ENCODE assay signal across 8 cellular contexts in genomic region chr15:88454867-88455810, GRCh38. TPM values are rescaled to one million over a fixed set of nuclear protein-coding genes. Genes with fewer than 3 reads are reported as not detected.
A peak's percentile ranks its signal among the peaks of the same experiment; 100 is the strongest.
DNase-seq lines count a peak whose midpoint lies in the region; ATAC-seq and TF ChIP-seq lines count a peak whose summit lies in the region.

No MANE protein-coding gene starts in this region.

- H3K27ac ChIP-seq in CD8-positive, alpha-beta T cell (ENCODE audit: low read depth, low read length), result no peak overlapping the region

- peaks cover 21% of the 10 kb centered on the region for H3K36me3 ChIP-seq in CD8-positive, alpha-beta T cell (ENCODE audit: insufficient read depth, low read length)

- peaks cover 7% of the 10 kb centered on the region for H3K4me1 Mint-ChIP-seq in CD8-positive, alpha-beta T cell (ENCODE audit: low read depth)
- H3K4me1 Mint-ChIP-seq in endothelial cell (ENCODE audit: unreplicated experiment) (peaks cover 5% of the 10 kb centered on the region), type B pancreatic cell (ENCODE audit: unreplicated experiment) (peaks cover under 1% of the 10 kb centered on the region)

- CTCF ChIA-PET in CD8-positive, alpha-beta T cell (lab: Charles Lee), result interaction anchor here (0.9 to 2.8 kb wide), 4 partner anchors 10 to 205 kb away, joined by 3 to 16 read pairs (median 6); partner anchors contain the start of genes MRPL46 and MRPS11

- H3K4me3 Mint-ChIP-seq in CD8-positive, alpha-beta T cell, result no peak overlapping the region
- H3K4me3 Mint-ChIP-seq in endothelial cell (ENCODE audit: unreplicated experiment) (no peak overlapping the region), type B pancreatic cell (no peak overlapping the region)

- TF ChIP-seq CTCF in CD8-positive, alpha-beta T cell (IDR thresholded peaks at IDR 0.05), result peak; percentile 60
- peak; percentile 80 for TF ChIP-seq CTCF in endothelial cell (IDR thresholded peaks at IDR 0.05; ENCODE audit: unreplicated experiment)
- TF ChIP-seq CTCF in type B pancreatic cell (conservative IDR thresholded peaks at IDR 0.05), result peak; percentile 78

- DNase-seq in CD8-positive, alpha-beta T cell, result peak in 2 of 7 experiments; percentile 27 to 29
- peak; percentile 20 for DNase-seq in GM19240 (ENCODE audit: insufficient read length, low spot score)
- DNase-seq in NCI-H2171 treated with DMSO at 0.1 percent for 48 hours (lab: John Stamatoyannopoulos, UW), result peak; percentile 95
- DNase-seq in activated CD4-positive, alpha-beta T cell treated with anti-CD3 and anti-CD28 coated beads for 4 hours, result peak; percentile 8 to 23
- peak; percentile 70 for DNase-seq in endothelial cell (ENCODE audit: low spot score)
- DNase-seq in mucosa of gallbladder (ENCODE audit: low spot score), result peak; percentile 53
- peak; percentile 68 for DNase-seq in type B pancreatic cell (ENCODE audit: extremely low spot score, unreplicated experiment)

- peaks cover under 1% of the 10 kb centered on the region for H3K27me3 Mint-ChIP-seq in CD8-positive, alpha-beta T cell (ENCODE audit: low read depth)
- H3K27me3 Mint-ChIP-seq in endothelial cell (ENCODE audit: unreplicated experiment) (peaks cover 1% of the 10 kb centered on the region), type B pancreatic cell (peaks cover 7% of the 10 kb centered on the region)

- intact Hi-C loops in CD8-positive, alpha-beta T cell (cut with DNase I, micrococcal nuclease), result no loop called here

- H3K9me3 ChIP-seq in CD8-positive, alpha-beta T cell (ENCODE audit: low read length), result no peaks in the 10 kb centered on the region

- no peaks in the 10 kb centered on the region for H3K27me3 ChIP-seq in CD8-positive, alpha-beta T cell (ENCODE audit: insufficient read depth, low read length)

- no peaks in the 10 kb centered on the region for H3K9me3 Mint-ChIP-seq in CD8-positive, alpha-beta T cell
- H3K9me3 Mint-ChIP-seq in endothelial cell (ENCODE audit: unreplicated experiment), result no peaks in the 10 kb centered on the region
- no peaks in the 10 kb centered on the region for H3K9me3 Mint-ChIP-seq in type B pancreatic cell

- POLR2A ChIA-PET in CD8-positive, alpha-beta T cell (lab: Charles Lee), result no interaction called here

- H3K27ac Mint-ChIP-seq in CD8-positive, alpha-beta T cell, result no peak overlapping the region
- no peak overlapping the region for H3K27ac Mint-ChIP-seq in endothelial cell (ENCODE audit: unreplicated experiment)
- H3K27ac Mint-ChIP-seq in type B pancreatic cell, result peak overlapping the region; percentile 6

- peak; percentile 88 for ATAC-seq in CD8-positive, alpha-beta T cell
- peak; percentile 89 for ATAC-seq in HG03159 (IDR thresholded peaks at IDR 0.05; ENCODE audit: unreplicated experiment)

- no peak overlapping the region for H3K4me3 ChIP-seq in CD8-positive, alpha-beta T cell (ENCODE audit: low read depth, low read length)

- peaks cover 33% of the 10 kb centered on the region for H3K36me3 Mint-ChIP-seq in CD8-positive, alpha-beta T cell
- no peaks in the 10 kb centered on the region for H3K36me3 Mint-ChIP-seq in endothelial cell (ENCODE audit: low read depth, unreplicated experiment)
- peaks cover 4% of the 10 kb centered on the region for H3K36me3 Mint-ChIP-seq in type B pancreatic cell

- peaks cover under 1% of the 10 kb centered on the region for H3K4me1 ChIP-seq in CD8-positive, alpha-beta T cell (ENCODE audit: insufficient read depth, low read length)

RNA-seq across cellular contexts. Expression of gene MRPL46, which starts 12.0 kb away (rescaled TPM):
- total RNA-seq in CD8-positive, alpha-beta T cell, result 10 to 100 TPM; 11.8 to 12.6 TPM
- 21.2 TPM for total RNA-seq in endothelial cell (ENCODE audit: unreplicated experiment)
- total RNA-seq in mucosa of gallbladder, result 17.5 TPM
- total RNA-seq in type B pancreatic cell (ENCODE audit: low replicate concordance), result 24.8 and 26.0 TPM in 2 replicates

RNA-seq across cellular contexts. Expression of gene MRPS11, which starts 12.4 kb away (rescaled TPM):
- 1 to 10 TPM; 7.4 to 9.6 TPM for total RNA-seq in CD8-positive, alpha-beta T cell
- total RNA-seq in endothelial cell (ENCODE audit: unreplicated experiment) (42.9 TPM), mucosa of gallbladder (44.0 TPM), type B pancreatic cell (ENCODE audit: low replicate concordance) (44.0 and 45.2 TPM in 2 replicates)
